In genomic region chr16:4345439-4346204, GRCh38 we compare ENCODE assay signal across 12 cellular contexts. TPM values are rescaled to one million over a fixed set of nuclear protein-coding genes. Genes with fewer than 3 reads are reported as not detected.
DNase-seq lines count a peak whose midpoint lies in the region; ATAC-seq and TF ChIP-seq lines count a peak whose summit lies in the region.
"Had no signal": no experiment of that assay in that cellular context is flagged by ENCODE, and none has a peak within 500 bp of the region (broad histone marks: within the 10 kb centered on the region; RNA-seq: fewer than 3 reads in every experiment).

No MANE protein-coding gene starts in this region.

- no peak for DNase-seq in stimulated activated naive CD8-positive, alpha-beta T cell treated with anti-CD3 and anti-CD28 coated beads, Interleukin-15, Interleukin-2, amounts not matched to agents 100 U/mL and 50 U/mL, for 24 hours
- DNase-seq in SKM-1 treated with dmso at 0.1 percent for 144 hours (lab: John Stamatoyannopoulos, UW; ENCODE audit: unreplicated experiment) = peak; percentile 73
- DNase-seq in foreskin fibroblast = no peak
- DNase-seq in central memory CD4-positive, alpha-beta T cell = no peak
- DNase-seq in 8988T = no peak
- no peak for DNase-seq in left ventricle myocardium superior
- DNase-seq: activated effector memory CD4-positive, alpha-beta T cell treated with Interleukin-2 at 50 U/mL for 16 hours had no signal

- H3K27ac Mint-ChIP-seq in stimulated activated naive CD8-positive, alpha-beta T cell treated with anti-CD3 and anti-CD28 coated beads, Interleukin-15, Interleukin-2, amounts not matched to agents 100 ng/mL and 50 ng/mL, for 24 hours = peak overlapping the region; percentile 45

- intact Hi-C loops in left ventricle myocardium superior (cut with micrococcal nuclease) = no loop called here

- H3K9ac ChIP-seq in liver (ENCODE audit: low read depth in 1 of 2, low read length in 2 of 2) = no peak overlapping the region
- H3K9ac ChIP-seq: BLaER1 treated with 17β-estradiol and CSF1 and Interleukin-3, amounts not matched to agents 10 nM and 100 nM had no signal

- no peak overlapping the region for H3K4me3 Mint-ChIP-seq in stimulated activated naive CD8-positive, alpha-beta T cell treated with anti-CD3 and anti-CD28 coated beads, Interleukin-15, Interleukin-2, amounts not matched to agents 100 ng/mL and 50 ng/mL, for 24 hours

- peak in 1 of 2 donors; percentile 18 for TF ChIP-seq RAD21 in liver (IDR thresholded peaks at IDR 0.05)

- H3K36me3 ChIP-seq in liver (ENCODE audit: control insufficient read depth in 4 of 4, insufficient read depth in 3 of 4, low read depth in 1 of 4, low read length in 3 of 4) = peaks cover 0 to 8% (median 2%) of the 10 kb centered on the region in 4 donors

- no peak for ATAC-seq in stimulated activated naive CD8-positive, alpha-beta T cell treated with anti-CD3 and anti-CD28 coated beads, Interleukin-15, Interleukin-2, amounts not matched to agents 100 U/mL and 50 U/mL, for 24 hours
- ATAC-seq in left ventricle myocardium superior = no peak

- H3K4me1 Mint-ChIP-seq in stimulated activated naive CD8-positive, alpha-beta T cell treated with anti-CD3 and anti-CD28 coated beads, Interleukin-15, Interleukin-2, amounts not matched to agents 100 ng/mL and 50 ng/mL, for 24 hours (ENCODE audit: low read depth) = peaks cover 24% of the 10 kb centered on the region

- H3K4me3 ChIP-seq in liver (ENCODE audit: low read depth in 1 of 3, low read length in 3 of 3) (no peak overlapping the region), foreskin fibroblast (ENCODE audit: low read depth in 1 of 2, low read length in 2 of 2) (no peak overlapping the region)
- H3K4me3 ChIP-seq: BLaER1 treated with 17β-estradiol and CSF1 and Interleukin-3, amounts not matched to agents 10 nM and 100 nM; coronary artery; smooth muscle cell had no signal

- 47% methylated on average over 17 of the region's 17 CpGs for WGBS in liver

- H3K27me3 Mint-ChIP-seq in stimulated activated naive CD8-positive, alpha-beta T cell treated with anti-CD3 and anti-CD28 coated beads, Interleukin-15, Interleukin-2, amounts not matched to agents 100 ng/mL and 50 ng/mL, for 24 hours = no peaks in the 10 kb centered on the region

- no peaks in the 10 kb centered on the region for H3K9me3 Mint-ChIP-seq in stimulated activated naive CD8-positive, alpha-beta T cell treated with anti-CD3 and anti-CD28 coated beads, Interleukin-15, Interleukin-2, amounts not matched to agents 100 ng/mL and 50 ng/mL, for 24 hours

- peaks cover 5% of the 10 kb centered on the region for H3K36me3 Mint-ChIP-seq in stimulated activated naive CD8-positive, alpha-beta T cell treated with anti-CD3 and anti-CD28 coated beads, Interleukin-15, Interleukin-2, amounts not matched to agents 100 ng/mL and 50 ng/mL, for 24 hours (ENCODE audit: low read depth)

- peak overlapping the region; percentile 79 to 94 for H3K27ac ChIP-seq in liver (ENCODE audit: low read depth in 1 of 2, low read length in 2 of 2)

- H3K9me3 ChIP-seq in liver (ENCODE audit: control insufficient read depth in 4 of 4, low read length in 3 of 4) = no peaks in the 10 kb centered on the region
- H3K9me3 ChIP-seq: BLaER1 treated with 17β-estradiol and CSF1 and Interleukin-3, amounts not matched to agents 10 nM and 100 nM had no signal

- peaks cover 12 to 50% (median 35%) of the 10 kb centered on the region in 4 donors for H3K4me1 ChIP-seq in liver (ENCODE audit: control insufficient read depth in 4 of 4, insufficient read depth in 4 of 4, low read length in 3 of 4)

- no peaks in the 10 kb centered on the region for H3K27me3 ChIP-seq in liver (ENCODE audit: control insufficient read depth in 4 of 4, insufficient read depth in 4 of 4, low read length in 3 of 4)
- H3K27me3 ChIP-seq: BLaER1 treated with 17β-estradiol and CSF1 and Interleukin-3, amounts not matched to agents 10 nM and 100 nM had no signal

- TF ChIP-seq CTCF in liver (IDR thresholded peaks at IDR 0.05; ENCODE audit: low read depth, low read length, missing input control) (no peak), foreskin fibroblast (IDR thresholded peaks at IDR 0.05; ENCODE audit: low read depth, low read length) (no peak)

TF ChIP-seq in liver, 16 proteins besides CTCF, POLR2A, EP300 and RAD21:
- TF ChIP-seq NR2F2 (IDR thresholded peaks at IDR 0.05) (no peak), HNF4A (conservative IDR thresholded peaks at IDR 0.05) (peak; percentile 25 to 58), HNF4G (IDR thresholded peaks at IDR 0.05) (no peak), FOXA2 (IDR thresholded peaks at IDR 0.05) (peak; percentile 99), TAF1 (conservative IDR thresholded peaks at IDR 0.05) (no peak), JUND (IDR thresholded peaks at IDR 0.05) (peak; percentile 72 to 76), YY1 (IDR thresholded peaks at IDR 0.05) (peak; percentile 78), EGR1 (IDR thresholded peaks at IDR 0.05; ENCODE audit: low read depth in 2 of 2) (no peak), GABPA (IDR thresholded peaks at IDR 0.05 in 1 of 2, conservative IDR thresholded peaks at IDR 0.05 in 1 of 2) (no peak), RXRA (IDR thresholded peaks at IDR 0.05) (peak; percentile 47 to 70), FOXA1 (IDR thresholded peaks at IDR 0.05) (peak; percentile 99), ZBTB33 (IDR thresholded peaks at IDR 0.05) (no peak), SP1 (IDR thresholded peaks at IDR 0.05) (peak; percentile 69), MAX (IDR thresholded peaks at IDR 0.05) (no peak)
- TF ChIP-seq, protein P1, sequence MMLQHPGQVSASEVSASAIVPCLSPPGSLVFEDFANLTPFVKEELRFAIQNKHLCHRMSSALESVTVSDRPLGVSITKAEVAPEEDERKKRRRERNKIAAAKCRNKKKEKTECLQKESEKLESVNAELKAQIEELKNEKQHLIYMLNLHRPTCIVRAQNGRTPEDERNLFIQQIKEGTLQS (IDR thresholded peaks at IDR 0.05) = no peak
- TF ChIP-seq, protein P2, sequence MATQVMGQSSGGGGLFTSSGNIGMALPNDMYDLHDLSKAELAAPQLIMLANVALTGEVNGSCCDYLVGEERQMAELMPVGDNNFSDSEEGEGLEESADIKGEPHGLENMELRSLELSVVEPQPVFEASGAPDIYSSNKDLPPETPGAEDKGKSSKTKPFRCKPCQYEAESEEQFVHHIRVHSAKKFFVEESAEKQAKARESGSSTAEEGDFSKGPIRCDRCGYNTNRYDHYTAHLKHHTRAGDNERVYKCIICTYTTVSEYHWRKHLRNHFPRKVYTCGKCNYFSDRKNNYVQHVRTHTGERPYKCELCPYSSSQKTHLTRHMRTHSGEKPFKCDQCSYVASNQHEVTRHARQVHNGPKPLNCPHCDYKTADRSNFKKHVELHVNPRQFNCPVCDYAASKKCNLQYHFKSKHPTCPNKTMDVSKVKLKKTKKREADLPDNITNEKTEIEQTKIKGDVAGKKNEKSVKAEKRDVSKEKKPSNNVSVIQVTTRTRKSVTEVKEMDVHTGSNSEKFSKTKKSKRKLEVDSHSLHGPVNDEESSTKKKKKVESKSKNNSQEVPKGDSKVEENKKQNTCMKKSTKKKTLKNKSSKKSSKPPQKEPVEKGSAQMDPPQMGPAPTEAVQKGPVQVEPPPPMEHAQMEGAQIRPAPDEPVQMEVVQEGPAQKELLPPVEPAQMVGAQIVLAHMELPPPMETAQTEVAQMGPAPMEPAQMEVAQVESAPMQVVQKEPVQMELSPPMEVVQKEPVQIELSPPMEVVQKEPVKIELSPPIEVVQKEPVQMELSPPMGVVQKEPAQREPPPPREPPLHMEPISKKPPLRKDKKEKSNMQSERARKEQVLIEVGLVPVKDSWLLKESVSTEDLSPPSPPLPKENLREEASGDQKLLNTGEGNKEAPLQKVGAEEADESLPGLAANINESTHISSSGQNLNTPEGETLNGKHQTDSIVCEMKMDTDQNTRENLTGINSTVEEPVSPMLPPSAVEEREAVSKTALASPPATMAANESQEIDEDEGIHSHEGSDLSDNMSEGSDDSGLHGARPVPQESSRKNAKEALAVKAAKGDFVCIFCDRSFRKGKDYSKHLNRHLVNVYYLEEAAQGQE (IDR thresholded peaks at IDR 0.05) = no peak
TF ChIP-seq in liver: peak in this region for 7.

RNA-seq across cellular contexts. Expression of gene PAM16, which starts 5.5 kb away (rescaled TPM):
- total RNA-seq in liver (10 to 100 TPM; 14.0 to 23.8 TPM), left ventricle myocardium superior (70.0 TPM)
- polyA plus RNA-seq in liver = 10 to 100 TPM; 35.3 to 70.5 TPM

RNA-seq across cellular contexts. Expression of gene VASN, which starts 26.0 kb away (rescaled TPM):
- total RNA-seq in liver = 10 to 100 TPM; 19.7 to 22.7 TPM
- 10 to 100 TPM in 1 of 2 donors, 1 to 10 TPM in 1; 6.2 to 26.9 TPM for polyA plus RNA-seq in liver
- total RNA-seq in left ventricle myocardium superior = 4.3 TPM

RNA-seq across cellular contexts. Expression of gene GLIS2, which starts 29.8 kb away (rescaled TPM):
- total RNA-seq in liver = 1 to 10 TPM; 1.0 to 1.2 TPM
- 1 to 10 TPM in 1 of 2 donors, under 1 TPM in 1; 0.68 to 1.4 TPM for polyA plus RNA-seq in liver
- total RNA-seq in left ventricle myocardium superior = 16.6 TPM
